28 cellular contexts compared by ENCODE assay signal in genomic region chr4:115505326-115505725, GRCh38.
"Had no signal": no experiment of that assay in that cellular context is flagged by ENCODE, and none has a peak within 500 bp of the region (broad histone marks: within the 10 kb centered on the region; RNA-seq: fewer than 3 reads in every experiment).

No MANE protein-coding gene starts in this region.

- H3K27ac ChIP-seq: stomach, suprapubic skin, testis, thoracic aorta, thyroid gland, tibial artery, tibial nerve, transverse colon, upper lobe of left lung, upper lobe of right lung, uterus, vagina had no signal

- H3K36me3 Mint-ChIP-seq: stimulated activated effector memory CD8-positive, alpha-beta T cell treated with anti-CD3 and anti-CD28 coated beads, Interleukin-12 subunit alpha, Interleukin-12 subunit beta, amount 100 ng/mL, for 72 hours; stimulated activated memory B cell treated with anti-CD40 and anti-IgM and Interleukin-4, amounts not matched to agents 10 μg/mL and 1 μg/mL and 100 μg/mL, for 72 hours; stimulated activated naive B cell treated with anti-CD40 and anti-IgM and Interleukin-4, amounts not matched to agents 10 μg/mL and 1 μg/mL and 100 μg/mL, for 72 hours; type B pancreatic cell had no signal

- H3K36me3 ChIP-seq: stomach, suprapubic skin, thoracic aorta, thyroid gland, tibial artery, tibial nerve, transverse colon, upper lobe of left lung, upper lobe of right lung, uterus, vagina had no signal

- DNase-seq: stimulated activated CD4-positive, alpha-beta T cell treated with anti-CD3 and anti-CD28 coated beads, Interleukin-2, amount 100 ng/mL, for 48 hours; stimulated activated CD4-positive, alpha-beta T cell treated with anti-CD3 and anti-CD28 coated beads, Interleukin-4, amount 100 ng/mL, for 1 hour; stimulated activated CD4-positive, alpha-beta T cell treated with anti-CD3 and anti-CD28 coated beads, Interleukin-4, amount 100 ng/mL, for 24 hours; stimulated activated CD4-positive, alpha-beta T cell treated with anti-CD3 and anti-CD28 coated beads, Interleukin-4, amount 100 ng/mL, for 4 hours; stimulated activated CD8-positive, alpha-beta memory T cell treated with anti-CD3 and anti-CD28 coated beads, Interleukin-4, amount 100 ng/mL, for 48 hours; stimulated activated naive B cell treated with anti-CD40 and anti-IgM and Interleukin-4, amounts not matched to agents 10 μg/mL and 1 μg/mL and 100 μg/mL, for 72 hours; stimulated activated naive CD4-positive, alpha-beta T cell; stimulated activated naive CD4-positive, alpha-beta T cell treated with Interleukin-2 at 50 U/mL for 16 hours; stimulated activated naive CD8-positive, alpha-beta T cell treated with anti-CD3 and anti-CD28 coated beads, Interleukin-15, amount 100 ng/mL, for 72 hours; stimulated activated naive CD8-positive, alpha-beta T cell treated with anti-CD3 and anti-CD28 coated beads, Interleukin-15, Interleukin-2, amounts not matched to agents 100 U/mL and 50 U/mL, for 24 hours; stomach; substantia nigra; testis; thyroid gland; tibial artery; transverse colon; trophoblast cell; upper lobe of left lung; upper lobe of right lung; uterus had no signal

- H3K4me3 Mint-ChIP-seq: stimulated activated effector memory CD8-positive, alpha-beta T cell treated with anti-CD3 and anti-CD28 coated beads, Interleukin-12 subunit alpha, Interleukin-12 subunit beta, amount 100 ng/mL, for 72 hours; stimulated activated memory B cell treated with anti-CD40 and anti-IgM and Interleukin-4, amounts not matched to agents 10 μg/mL and 1 μg/mL and 100 μg/mL, for 72 hours; stimulated activated naive B cell treated with anti-CD40 and anti-IgM and Interleukin-4, amounts not matched to agents 10 μg/mL and 1 μg/mL and 100 μg/mL, for 72 hours; stimulated activated naive CD8-positive, alpha-beta T cell treated with anti-CD3 and anti-CD28 coated beads, Interleukin-15, amount 100 ng/mL, for 72 hours; stimulated activated naive CD8-positive, alpha-beta T cell treated with anti-CD3 and anti-CD28 coated beads, Interleukin-15, Interleukin-2, amounts not matched to agents 100 ng/mL and 50 ng/mL, for 24 hours; type B pancreatic cell had no signal

- H3K9me3 ChIP-seq: stomach, suprapubic skin, testis, thoracic aorta, thyroid gland, tibial artery, tibial nerve, transverse colon, upper lobe of left lung, upper lobe of right lung, uterus, vagina had no signal

- H3K9me3 Mint-ChIP-seq: stimulated activated effector memory CD8-positive, alpha-beta T cell treated with anti-CD3 and anti-CD28 coated beads, Interleukin-12 subunit alpha, Interleukin-12 subunit beta, amount 100 ng/mL, for 72 hours; stimulated activated memory B cell treated with anti-CD40 and anti-IgM and Interleukin-4, amounts not matched to agents 10 μg/mL and 1 μg/mL and 100 μg/mL, for 72 hours; stimulated activated naive B cell treated with anti-CD40 and anti-IgM and Interleukin-4, amounts not matched to agents 10 μg/mL and 1 μg/mL and 100 μg/mL, for 72 hours had no signal

- H3K4me3 ChIP-seq: stomach, suprapubic skin, testis, thoracic aorta, thyroid gland, tibial artery, tibial nerve, transverse colon, upper lobe of left lung, upper lobe of right lung, uterus, vagina had no signal

- H3K27me3 Mint-ChIP-seq: stimulated activated memory B cell treated with anti-CD40 and anti-IgM and Interleukin-4, amounts not matched to agents 10 μg/mL and 1 μg/mL and 100 μg/mL, for 72 hours; stimulated activated naive B cell treated with anti-CD40 and anti-IgM and Interleukin-4, amounts not matched to agents 10 μg/mL and 1 μg/mL and 100 μg/mL, for 72 hours; stimulated activated naive CD8-positive, alpha-beta T cell treated with anti-CD3 and anti-CD28 coated beads, Interleukin-15, amount 100 ng/mL, for 72 hours; stimulated activated naive CD8-positive, alpha-beta T cell treated with anti-CD3 and anti-CD28 coated beads, Interleukin-15, Interleukin-2, amounts not matched to agents 100 ng/mL and 50 ng/mL, for 24 hours; type B pancreatic cell had no signal

- H3K4me1 Mint-ChIP-seq: stimulated activated effector memory CD8-positive, alpha-beta T cell treated with anti-CD3 and anti-CD28 coated beads, Interleukin-12 subunit alpha, Interleukin-12 subunit beta, amount 100 ng/mL, for 72 hours; stimulated activated memory B cell treated with anti-CD40 and anti-IgM and Interleukin-4, amounts not matched to agents 10 μg/mL and 1 μg/mL and 100 μg/mL, for 72 hours; stimulated activated naive B cell treated with anti-CD40 and anti-IgM and Interleukin-4, amounts not matched to agents 10 μg/mL and 1 μg/mL and 100 μg/mL, for 72 hours; stimulated activated naive CD8-positive, alpha-beta T cell treated with anti-CD3 and anti-CD28 coated beads, Interleukin-15, amount 100 ng/mL, for 72 hours had no signal

- ATAC-seq: stimulated activated effector memory CD8-positive, alpha-beta T cell treated with anti-CD3 and anti-CD28 coated beads, Interleukin-12 subunit alpha, Interleukin-12 subunit beta, amount 100 ng/mL, for 72 hours; stimulated activated memory B cell treated with anti-CD40 and anti-IgM and Interleukin-4, amounts not matched to agents 10 μg/mL and 1 μg/mL and 100 μg/mL, for 72 hours; stimulated activated naive B cell treated with anti-CD40 and anti-IgM and Interleukin-4, amounts not matched to agents 10 μg/mL and 1 μg/mL and 100 μg/mL, for 72 hours; stimulated activated naive CD8-positive, alpha-beta T cell treated with anti-CD3 and anti-CD28 coated beads, Interleukin-15, amount 100 ng/mL, for 72 hours; stimulated activated naive CD8-positive, alpha-beta T cell treated with anti-CD3 and anti-CD28 coated beads, Interleukin-15, Interleukin-2, amounts not matched to agents 100 U/mL and 50 U/mL, for 24 hours; upper lobe of right lung had no signal

- H3K27me3 ChIP-seq: stomach, suprapubic skin, testis, thyroid gland, tibial artery, tibial nerve, transverse colon, upper lobe of left lung, upper lobe of right lung, uterus, vagina had no signal

- H3K27ac Mint-ChIP-seq: stimulated activated effector memory CD8-positive, alpha-beta T cell treated with anti-CD3 and anti-CD28 coated beads, Interleukin-12 subunit alpha, Interleukin-12 subunit beta, amount 100 ng/mL, for 72 hours; stimulated activated memory B cell treated with anti-CD40 and anti-IgM and Interleukin-4, amounts not matched to agents 10 μg/mL and 1 μg/mL and 100 μg/mL, for 72 hours; stimulated activated naive B cell treated with anti-CD40 and anti-IgM and Interleukin-4, amounts not matched to agents 10 μg/mL and 1 μg/mL and 100 μg/mL, for 72 hours; stimulated activated naive CD8-positive, alpha-beta T cell treated with anti-CD3 and anti-CD28 coated beads, Interleukin-15, amount 100 ng/mL, for 72 hours; stimulated activated naive CD8-positive, alpha-beta T cell treated with anti-CD3 and anti-CD28 coated beads, Interleukin-15, Interleukin-2, amounts not matched to agents 100 ng/mL and 50 ng/mL, for 24 hours; type B pancreatic cell had no signal

- H3K4me1 ChIP-seq: stomach, suprapubic skin, testis, thyroid gland, tibial artery, tibial nerve, transverse colon, upper lobe of left lung, upper lobe of right lung, uterus, vagina had no signal
